ENCODE assay signal across 8 cellular contexts in the genomic region with DNA sequence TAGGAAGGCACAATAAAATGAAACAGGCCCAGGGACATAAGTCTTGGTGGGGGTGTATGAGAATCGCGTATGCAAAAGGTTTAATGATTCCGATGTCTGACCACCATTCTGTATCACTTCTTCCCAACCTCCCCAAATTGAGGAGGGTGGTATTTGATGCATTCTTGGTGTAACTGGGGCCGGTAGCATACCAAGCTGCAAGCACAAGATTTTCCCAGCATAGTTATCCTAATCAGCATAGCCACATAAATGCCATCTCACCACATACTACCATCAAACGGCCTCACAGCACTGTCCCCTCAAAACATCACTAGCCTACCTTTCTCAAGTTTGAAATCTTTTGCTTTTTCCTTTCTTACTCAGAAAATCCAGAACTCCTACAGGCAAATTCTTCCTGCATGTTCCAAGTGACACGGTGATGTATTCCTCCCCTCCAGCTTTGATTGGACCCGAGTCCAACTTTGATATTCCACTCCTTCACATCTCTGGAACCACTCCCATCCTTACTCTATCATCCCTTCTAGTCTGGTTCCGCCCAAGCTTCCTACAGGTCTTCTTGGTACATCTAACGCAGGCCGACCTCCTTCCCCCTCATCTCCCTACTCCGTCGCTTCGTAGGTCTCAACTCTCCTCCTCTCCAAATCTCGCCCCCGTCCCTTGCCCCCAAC. TPM values are rescaled to one million over a fixed set of nuclear protein-coding genes. Genes with fewer than 3 reads are reported as not detected.
DNase-seq lines count a peak whose midpoint lies in the region; ATAC-seq and TF ChIP-seq lines count a peak whose summit lies in the region.

No MANE protein-coding gene starts in this region.

- intact Hi-C loops in activated CD8-positive, alpha-beta T cell treated with anti-CD3 and anti-CD28 coated beads for 36 hours (cut with micrococcal nuclease): no loop called here

- peak overlapping the region; percentile 94 for H3K27ac Mint-ChIP-seq in activated CD8-positive, alpha-beta T cell treated with anti-CD3 and anti-CD28 coated beads for 36 hours

- no peak for TF ChIP-seq CTCF in AG09309 (IDR thresholded peaks at IDR 0.05; ENCODE audit: control insufficient read depth, insufficient read depth, low read depth, low read length, missing control alignments)
- no peak for TF ChIP-seq CTCF in activated CD8-positive, alpha-beta T cell treated with anti-CD3 and anti-CD28 coated beads for 36 hours (IDR thresholded peaks at IDR 0.05)

- no peaks in the 10 kb centered on the region for H3K9me3 Mint-ChIP-seq in activated CD8-positive, alpha-beta T cell treated with anti-CD3 and anti-CD28 coated beads for 36 hours

- POLR2A ChIA-PET in HEK293T (lab: Yijun Ruan, JAX): interaction anchor here (0.7 to 4.2 kb wide), 19 partner anchors 8 to 337 kb away, joined by 3 to 37 read pairs (median 10); a partner anchor contains a TSS
- POLR2A ChIA-PET in activated CD8-positive, alpha-beta T cell treated with anti-CD3 and anti-CD28 coated beads for 36 hours (lab: Charles Lee): interaction anchor here (0.9 to 4.5 kb wide), 10 partner anchors 11 to 263 kb away, joined by 3 to 37 read pairs (median 4); a partner anchor contains a TSS

- peak overlapping the region; percentile 76 for H3K4me3 ChIP-seq in AG09309 (ENCODE audit: control insufficient read depth, low read depth, low read length)

- peaks cover 47% of the 10 kb centered on the region for H3K36me3 Mint-ChIP-seq in activated CD8-positive, alpha-beta T cell treated with anti-CD3 and anti-CD28 coated beads for 36 hours (ENCODE audit: low read depth)

- peak overlapping the region; percentile 94 for H3K4me3 Mint-ChIP-seq in activated CD8-positive, alpha-beta T cell treated with anti-CD3 and anti-CD28 coated beads for 36 hours

- ATAC-seq in activated CD8-positive, alpha-beta T cell treated with anti-CD3 and anti-CD28 coated beads for 36 hours: no peak
- ATAC-seq in GM19397 (IDR thresholded peaks at IDR 0.05; ENCODE audit: unreplicated experiment) (no peak), HG03159 (IDR thresholded peaks at IDR 0.05; ENCODE audit: unreplicated experiment) (no peak)

- CTCF ChIA-PET in HEK293T (lab: Yijun Ruan, JAX): interaction anchor here (0.6 to 2.3 kb wide), 3 partner anchors 22 to 181 kb away, joined by 3 to 15 read pairs (median 3); no protein-coding TSS in a partner anchor
- CTCF ChIA-PET in activated CD8-positive, alpha-beta T cell treated with anti-CD3 and anti-CD28 coated beads for 36 hours (lab: Charles Lee): interaction anchor here (0.7 to 18.9 kb wide), 9 partner anchors 9 to 319 kb away, joined by 3 to 232 read pairs (median 3); a partner anchor contains a TSS

- peaks cover 37% of the 10 kb centered on the region for H3K4me1 Mint-ChIP-seq in activated CD8-positive, alpha-beta T cell treated with anti-CD3 and anti-CD28 coated beads for 36 hours (ENCODE audit: low read depth)

- H3K27me3 Mint-ChIP-seq in activated CD8-positive, alpha-beta T cell treated with anti-CD3 and anti-CD28 coated beads for 36 hours: no peaks in the 10 kb centered on the region

- DNase-seq in AG09309 (ENCODE audit: low read depth): no peak
- DNase-seq in HEK293T (ENCODE audit: extremely low spot score): no peak
- no peak for DNase-seq in activated CD8-positive, alpha-beta T cell treated with anti-CD3 and anti-CD28 coated beads for 36 hours
- DNase-seq in glomerular visceral epithelial cell (ENCODE audit: extremely low spot score): peak; percentile 62
- DNase-seq in renal cortical epithelial cell (ENCODE audit: low read depth): peak; percentile 61
- no peak for DNase-seq in stimulated activated CD4-positive, alpha-beta T cell treated with anti-CD3 and anti-CD28 coated beads, Interleukin-1b, Interleukin-23, amount 100 ng/mL, for 48 hours

TF ChIP-seq in HEK293T, 16 proteins besides CTCF, POLR2A, EP300 and RAD21:
- TF ChIP-seq, protein P1, sequence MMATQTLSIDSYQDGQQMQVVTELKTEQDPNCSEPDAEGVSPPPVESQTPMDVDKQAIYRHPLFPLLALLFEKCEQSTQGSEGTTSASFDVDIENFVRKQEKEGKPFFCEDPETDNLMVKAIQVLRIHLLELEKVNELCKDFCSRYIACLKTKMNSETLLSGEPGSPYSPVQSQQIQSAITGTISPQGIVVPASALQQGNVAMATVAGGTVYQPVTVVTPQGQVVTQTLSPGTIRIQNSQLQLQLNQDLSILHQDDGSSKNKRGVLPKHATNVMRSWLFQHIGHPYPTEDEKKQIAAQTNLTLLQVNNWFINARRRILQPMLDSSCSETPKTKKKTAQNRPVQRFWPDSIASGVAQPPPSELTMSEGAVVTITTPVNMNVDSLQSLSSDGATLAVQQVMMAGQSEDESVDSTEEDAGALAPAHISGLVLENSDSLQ (IDR thresholded peaks at IDR 0.05): peak; percentile 53; the same call in 1 of the 2 replicates
- TF ChIP-seq SUZ12 (IDR thresholded peaks at IDR 0.05): no peak

RNA-seq across cellular contexts. Expression of a gene that starts 0.7 kb away (rescaled TPM):
- total RNA-seq in activated CD8-positive, alpha-beta T cell treated with anti-CD3 and anti-CD28 coated beads for 36 hours: 10 to 100 TPM; 80.6 to 85.4 TPM
- total RNA-seq in renal cortical epithelial cell: 12.0 and 33.1 TPM in 2 replicates

RNA-seq across cellular contexts. Expression of a gene that starts 4.7 kb away (rescaled TPM):
- total RNA-seq in activated CD8-positive, alpha-beta T cell treated with anti-CD3 and anti-CD28 coated beads for 36 hours: 1 to 10 TPM; 1.5 TPM
- total RNA-seq in renal cortical epithelial cell: 1.0 and 1.7 TPM in 2 replicates

RNA-seq across cellular contexts. Expression of a gene that starts 10.4 kb away (rescaled TPM):
- 10 to 100 TPM; 81.3 to 97.2 TPM for total RNA-seq in activated CD8-positive, alpha-beta T cell treated with anti-CD3 and anti-CD28 coated beads for 36 hours
- total RNA-seq in renal cortical epithelial cell: 23.6 and 42.1 TPM in 2 replicates

RNA-seq across cellular contexts. Expression of a gene that starts 17.3 kb away (rescaled TPM):
- total RNA-seq in activated CD8-positive, alpha-beta T cell treated with anti-CD3 and anti-CD28 coated beads for 36 hours: 10 to 100 TPM; 41.1 to 42.2 TPM
- total RNA-seq in renal cortical epithelial cell: 5.6 and 10.2 TPM in 2 replicates

RNA-seq across cellular contexts. Expression of a gene that starts 28.6 kb away (rescaled TPM):
- total RNA-seq in activated CD8-positive, alpha-beta T cell treated with anti-CD3 and anti-CD28 coated beads for 36 hours: not detected
- 0.05 TPM in 1 of 2 replicates, not detected in the other for total RNA-seq in renal cortical epithelial cell

Comparison
In these comparisons a context has a peak if more than half of its experiments do, and no peak if none do; other contexts are left out.
1. DNase-seq: peak in glomerular visceral epithelial cell (single experiment) and renal cortical epithelial cell (single experiment); none in AG09309 (single experiment), HEK293T (single experiment), activated CD8-positive, alpha-beta T cell treated with anti-CD3 and anti-CD28 coated beads for 36 hours (single experiment) and stimulated activated CD4-positive, alpha-beta T cell treated with anti-CD3 and anti-CD28 coated beads, Interleukin-1b, Interleukin-23, amount 100 ng/mL, for 48 hours (single experiment).